ENCODE assay signal across 16 cellular contexts in the genomic region with DNA sequence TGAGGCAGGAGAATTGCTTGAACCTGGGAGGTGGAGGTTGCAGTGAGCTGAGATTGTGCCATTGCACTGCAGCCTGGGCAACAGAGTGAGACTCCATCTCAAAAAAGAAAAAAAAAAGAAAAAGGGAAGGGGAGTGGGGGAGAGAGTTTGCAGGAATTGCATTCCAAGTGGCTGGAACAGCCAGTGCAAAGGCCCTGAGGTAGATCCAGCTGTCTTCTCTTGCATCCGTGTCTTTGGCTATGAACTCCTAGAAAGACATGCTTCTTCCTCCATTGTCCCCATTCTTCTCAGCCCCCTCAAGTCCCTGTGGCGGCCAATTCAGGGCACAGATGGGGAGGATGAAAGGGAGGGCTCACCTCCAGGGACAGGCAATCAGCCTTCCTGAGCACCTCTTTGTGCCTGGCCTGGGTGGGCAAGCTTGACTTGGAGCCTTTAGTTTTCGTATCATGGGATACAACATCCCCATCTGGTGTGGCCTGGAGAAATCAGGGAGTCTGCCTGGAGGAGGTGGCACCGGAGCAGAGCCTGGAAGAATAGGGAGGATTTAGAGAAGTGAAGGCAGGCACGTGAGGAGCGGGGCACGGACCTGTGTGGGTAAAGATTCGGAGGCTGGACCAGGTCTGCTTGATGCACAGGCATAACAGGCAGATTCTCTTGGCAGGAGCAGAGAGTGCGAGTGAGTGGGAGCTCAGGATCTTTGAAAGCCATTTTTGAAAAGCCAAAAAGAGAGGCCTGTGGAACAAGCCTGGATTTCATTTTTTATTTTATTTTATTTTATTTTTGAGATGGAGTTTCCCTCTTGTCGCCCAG. TPM values are rescaled to one million over a fixed set of nuclear protein-coding genes. Genes with fewer than 3 reads are reported as not detected.
DNase-seq lines count a peak whose midpoint lies in the region; ATAC-seq and TF ChIP-seq lines count a peak whose summit lies in the region.
"Had no signal": no experiment of that assay in that cellular context is flagged by ENCODE, and none has a peak within 500 bp of the region (broad histone marks: within the 10 kb centered on the region; RNA-seq: fewer than 3 reads in every experiment).

No MANE protein-coding gene starts in this region.

- H3K9me3 ChIP-seq in IMR-90 (ENCODE audit: control insufficient read depth, insufficient read depth, low read length) = no peaks in the 10 kb centered on the region
- no peaks in the 10 kb centered on the region for H3K9me3 ChIP-seq in osteoblast (ENCODE audit: low read depth, low read length)
- no peaks in the 10 kb centered on the region for H3K9me3 ChIP-seq in lower lobe of right lung
- H3K9me3 ChIP-seq: BLaER1 had no signal

- no peak overlapping the region for H3K18ac ChIP-seq in IMR-90 (ENCODE audit: low read depth, low read length)

- no peak overlapping the region for H4K8ac ChIP-seq in IMR-90 (ENCODE audit: low read depth in 2 of 2, low read length in 2 of 2)

- intact Hi-C loops in IMR-90 (cut with micrococcal nuclease) = loop anchor here (5.0 kb wide), 1 partner anchor 120 kb away; a partner anchor contains a TSS
- intact Hi-C loops in lower lobe of right lung (cut with DNase I) = no loop called here

- POLR2A ChIA-PET in IMR-90 (lab: Charles Lee; ENCODE audit: unreplicated experiment) = no interaction called here

- H3K4ac ChIP-seq in IMR-90 (ENCODE audit: low read depth, low read length) = no peak overlapping the region

- dilution Hi-C loops in IMR-90 (cut with HindIII; ENCODE audit: low sequenced_read_pairs, unreplicated experiment) = no loop called here

- TF ChIP-seq POLR2A in IMR-90 (IDR thresholded peaks at IDR 0.05; ENCODE audit: low read depth, low read length) = no peak

- no peak overlapping the region for H3K14ac ChIP-seq in IMR-90 (replicated peaks; ENCODE audit: low read depth, low read length)

- in situ Hi-C loops in IMR-90 (cut with MboI; ENCODE audit: low sequenced_read_pairs) = no loop called here

- ATAC-seq in IMR-90 (ENCODE audit: low read depth) = no peak
- no peak for ATAC-seq in lower lobe of right lung
- ATAC-seq in HG03354 (IDR thresholded peaks at IDR 0.05; ENCODE audit: poor library complexity, severe bottlenecking, unreplicated experiment) = no peak

- peak overlapping the region; percentile 46 for H3K4me3 Mint-ChIP-seq in glutamatergic neuron (ENCODE audit: unreplicated experiment)
- no peak overlapping the region for H3K4me3 Mint-ChIP-seq in activated T-cell treated with anti-CD3 and anti-CD28 coated beads, Interleukin-2, amount 50 U/mL, for 24 hours
- H3K4me3 Mint-ChIP-seq: CD14-positive monocyte; CD4-positive, alpha-beta memory T cell had no signal

- no peaks in the 10 kb centered on the region for H3K36me3 Mint-ChIP-seq in glutamatergic neuron (ENCODE audit: unreplicated experiment)
- peaks cover 2% of the 10 kb centered on the region for H3K36me3 Mint-ChIP-seq in activated T-cell treated with anti-CD3 and anti-CD28 coated beads, Interleukin-2, amount 50 U/mL, for 24 hours (ENCODE audit: low read depth)
- H3K36me3 Mint-ChIP-seq: CD14-positive monocyte had no signal

- no peaks in the 10 kb centered on the region; the same call in 1 of the 2 replicates for H3K27me3 ChIP-seq in IMR-90 (ENCODE audit: control insufficient read depth, insufficient read depth, low read length)
- H3K27me3 ChIP-seq in osteoblast (ENCODE audit: insufficient read depth, low read length) = no peaks in the 10 kb centered on the region
- H3K27me3 ChIP-seq in lower lobe of right lung (ENCODE audit: low read depth) = peaks cover 4% of the 10 kb centered on the region
- H3K27me3 ChIP-seq: BLaER1 had no signal

- no peaks in the 10 kb centered on the region for H3K79me2 ChIP-seq in osteoblast (ENCODE audit: insufficient read depth, low read length)

- H4K91ac ChIP-seq in IMR-90 (ENCODE audit: insufficient read depth, low read depth, low read length) = no peak overlapping the region

- H3K9ac ChIP-seq in IMR-90 (ENCODE audit: low read depth, low read length) = no peak overlapping the region
- H3K9ac ChIP-seq: BLaER1 had no signal

- 94% methylated on average over 3 of the region's 10 CpGs; no CpG with 5 or more reads in 1 of the 2 experiments for WGBS in IMR-90 (ENCODE audit: extremely low coverage in 2 of 2, insufficient read length in 1 of 2), 2 experiments

- H2AFZ ChIP-seq in IMR-90 (replicated peaks; ENCODE audit: low read length, poor library complexity) (no peak overlapping the region), osteoblast (ENCODE audit: low read length) (no peak overlapping the region)

- peak overlapping the region; percentile 65 for H2AK9ac ChIP-seq in IMR-90 (replicated peaks; ENCODE audit: low read depth, low read length, poor library complexity)

- H2BK5ac ChIP-seq in IMR-90 (ENCODE audit: low read depth, low read length, poor library complexity, severe bottlenecking) = no peak overlapping the region

- H3K4me2 ChIP-seq in IMR-90 (ENCODE audit: low read depth, low read length) (no peak overlapping the region), osteoblast (ENCODE audit: insufficient read depth, low read length) (no peak overlapping the region)
- H3K4me2 ChIP-seq: BLaER1 had no signal

- H3K36me3 ChIP-seq in IMR-90 (ENCODE audit: control insufficient read depth, insufficient read depth, low read length) (no peaks in the 10 kb centered on the region), osteoblast (ENCODE audit: insufficient read depth, low read length) (no peaks in the 10 kb centered on the region), lower lobe of right lung (no peaks in the 10 kb centered on the region)
- H3K36me3 ChIP-seq: BLaER1 had no signal

- no peak overlapping the region for H2BK15ac ChIP-seq in IMR-90 (ENCODE audit: low read depth, low read length)

- peaks cover 7% of the 10 kb centered on the region for H3K4me1 Mint-ChIP-seq in glutamatergic neuron (ENCODE audit: low read depth, unreplicated experiment)
- H3K4me1 Mint-ChIP-seq in activated T-cell treated with anti-CD3 and anti-CD28 coated beads, Interleukin-2, amount 50 U/mL, for 24 hours (ENCODE audit: low read depth) = peaks cover 13% of the 10 kb centered on the region

- H3K27ac Mint-ChIP-seq in glutamatergic neuron (ENCODE audit: unreplicated experiment) = no peak overlapping the region
- no peak overlapping the region for H3K27ac Mint-ChIP-seq in activated T-cell treated with anti-CD3 and anti-CD28 coated beads, Interleukin-2, amount 50 U/mL, for 24 hours
- H3K27ac Mint-ChIP-seq: CD4-positive, alpha-beta memory T cell had no signal

- peaks cover 13% of the 10 kb centered on the region for H3K9me3 Mint-ChIP-seq in glutamatergic neuron (ENCODE audit: unreplicated experiment)
- H3K9me3 Mint-ChIP-seq in activated T-cell treated with anti-CD3 and anti-CD28 coated beads, Interleukin-2, amount 50 U/mL, for 24 hours = no peaks in the 10 kb centered on the region

- TF ChIP-seq CTCF in IMR-90 (conservative IDR thresholded peaks at IDR 0.05; ENCODE audit: low read depth, low read length) (no peak), glutamatergic neuron (IDR thresholded peaks at IDR 0.05; ENCODE audit: partially characterized antibody, unreplicated experiment) (no peak), osteoblast (IDR thresholded peaks at IDR 0.05; ENCODE audit: extremely low read depth, low read depth, low read length) (no peak), lower lobe of right lung (IDR thresholded peaks at IDR 0.05) (no peak)

- no peak overlapping the region for H3K23ac ChIP-seq in IMR-90 (ENCODE audit: low read depth, low read length)

- BruUV-seq in IMR-90 (replicated peaks; lab: Mats Ljungman, UMichigan) = no TSS peak

- H3K4me3 ChIP-seq in IMR-90 (ENCODE audit: insufficient read depth, low read depth, low read length) = no peak overlapping the region
- no peak overlapping the region for H3K4me3 ChIP-seq in osteoblast (ENCODE audit: insufficient read depth, low read length)
- no peak overlapping the region for H3K4me3 ChIP-seq in lower lobe of right lung
- H3K4me3 ChIP-seq: BLaER1 had no signal

- CTCF ChIA-PET in IMR-90 (lab: Yijun Ruan, JAX) = no interaction called here

- H3K27ac ChIP-seq in IMR-90 (ENCODE audit: insufficient read depth, low read length) (no peak overlapping the region), osteoblast (ENCODE audit: low read depth, low read length) (no peak overlapping the region), lower lobe of right lung (no peak overlapping the region)
- H3K27ac ChIP-seq: BLaER1 had no signal

- peaks cover 4% of the 10 kb centered on the region; the same call in 1 of the 2 replicates for H3K9me1 ChIP-seq in IMR-90 (ENCODE audit: insufficient read depth, low read length)

- no peak for DNase-seq in IMR-90
- DNase-seq in glutamatergic neuron = no peak
- DNase-seq in osteoblast (ENCODE audit: insufficient read length, low spot score, missing footprints) = peak; percentile 15
- DNase-seq in lower lobe of right lung = no peak
- no peak for DNase-seq in activated T-cell treated with anti-CD3 and anti-CD28 coated beads, Interleukin-2, amount 50 U/mL, for 24 hours
- DNase-seq: CD4-positive, alpha-beta memory T cell; DMS153; DMS79; GDM1; GOT3; H7 had no signal

- H2BK120ac ChIP-seq in IMR-90 (ENCODE audit: low read depth, low read length) = no peak overlapping the region

- no peak overlapping the region for H3K56ac ChIP-seq in IMR-90 (ENCODE audit: extremely low read depth, insufficient read depth, low read length)

- no peak for TF ChIP-seq RAD21 in IMR-90 (IDR thresholded peaks at IDR 0.05; ENCODE audit: low read length)

- peaks cover 0 to 2% of the 10 kb centered on the region in 2 experiments; a peak in 2 of 4 replicates for H3K79me1 ChIP-seq in IMR-90 (ENCODE audit: low read depth in 1 of 2, low read length in 2 of 2)

- no peak overlapping the region for H2AK5ac ChIP-seq in IMR-90 (ENCODE audit: low read depth, low read length)

- H3K27me3 Mint-ChIP-seq in glutamatergic neuron (ENCODE audit: unreplicated experiment) = peaks cover 12% of the 10 kb centered on the region
- no peaks in the 10 kb centered on the region for H3K27me3 Mint-ChIP-seq in activated T-cell treated with anti-CD3 and anti-CD28 coated beads, Interleukin-2, amount 50 U/mL, for 24 hours
- H3K27me3 Mint-ChIP-seq: CD4-positive, alpha-beta memory T cell had no signal

- H2BK20ac ChIP-seq in IMR-90 (ENCODE audit: low read depth, low read length) = no peak overlapping the region

- 0 out of 2 replicates have a peak, but pooled peaks cover 1% of the 10 kb centered on the region for H3K4me1 ChIP-seq in IMR-90 (ENCODE audit: control insufficient read depth, insufficient read depth, low read length)
- peaks cover 6% of the 10 kb centered on the region for H3K4me1 ChIP-seq in osteoblast (ENCODE audit: insufficient read depth, low read length)
- H3K4me1 ChIP-seq in lower lobe of right lung = peaks cover 18% of the 10 kb centered on the region

- H4K5ac ChIP-seq in IMR-90 (ENCODE audit: low read depth, low read length) = no peak overlapping the region

- H4K20me1 ChIP-seq in IMR-90 (ENCODE audit: insufficient read depth, low read length) (no peaks in the 10 kb centered on the region), osteoblast (ENCODE audit: insufficient read depth, low read length) (no peaks in the 10 kb centered on the region)
- H4K20me1 ChIP-seq: BLaER1 had no signal

RNA-seq across cellular contexts. Expression of a gene that starts 5.0 kb away (rescaled TPM):
- 0.18 and 0.28 TPM in 2 replicates for total RNA-seq in IMR-90 (2012; rRNA removed)
- polyA plus RNA-seq in IMR-90 (2012; rRNA removed) = 0.21 and 0.29 TPM in 2 replicates
- 0.36 and 0.49 TPM in 2 replicates for polyA plus RNA-seq in IMR-90 (2012; cell fraction: cytosol; rRNA removed)
- polyA plus RNA-seq in IMR-90 (2012; cell fraction: nucleus; rRNA removed; ENCODE audit: low replicate concordance) = 2.2 and 2.3 TPM in 2 replicates
- 6.1 TPM for total RNA-seq in glutamatergic neuron (ENCODE audit: unreplicated experiment)
- 0.29 and 0.72 TPM in 2 replicates for total RNA-seq in osteoblast
- 1.9 TPM for total RNA-seq in lower lobe of right lung

RNA-seq across cellular contexts. Expression of a gene that starts 5.2 kb away (rescaled TPM):
- total RNA-seq in IMR-90 (2012; rRNA removed) (3.9 and 6.1 TPM in 2 replicates), glutamatergic neuron (ENCODE audit: unreplicated experiment) (48.3 TPM), osteoblast (8.3 and 16.3 TPM in 2 replicates), lower lobe of right lung (18.1 TPM)
- polyA plus RNA-seq in IMR-90 (2012; rRNA removed) = 25.3 and 31.6 TPM in 2 replicates
- 18.1 and 26.8 TPM in 2 replicates for polyA plus RNA-seq in IMR-90 (2012; cell fraction: cytosol; rRNA removed)
- polyA plus RNA-seq in IMR-90 (2012; cell fraction: nucleus; rRNA removed; ENCODE audit: low replicate concordance) = 58.7 and 204 TPM in 2 replicates

RNA-seq across cellular contexts. Expression of a gene that starts 34.1 kb away (rescaled TPM):
- total RNA-seq in IMR-90 (2012; rRNA removed) (not detected in 2 replicates), glutamatergic neuron (ENCODE audit: unreplicated experiment) (not detected), osteoblast (not detected in 2 replicates), lower lobe of right lung (not detected)
- not detected in 2 replicates for polyA plus RNA-seq in IMR-90 (2012; rRNA removed)
- not detected in 2 replicates for polyA plus RNA-seq in IMR-90 (2012; cell fraction: cytosol; rRNA removed)
- polyA plus RNA-seq in IMR-90 (2012; cell fraction: nucleus; rRNA removed; ENCODE audit: low replicate concordance) = not detected in 2 replicates
- total RNA-seq: A673; CD4-positive, alpha-beta memory T cell; H7 had no signal
- polyA plus RNA-seq: AG04450; CD14-positive monocyte; CD4-positive, alpha-beta memory T cell had no signal

RNA-seq across cellular contexts. Expression of a gene that starts 41.8 kb away (rescaled TPM):
- total RNA-seq in IMR-90 (2012; rRNA removed) = 0.28 and 0.36 TPM in 2 replicates
- polyA plus RNA-seq in IMR-90 (2012; rRNA removed) = 2.7 and 3.0 TPM in 2 replicates
- 2.8 and 6.8 TPM in 2 replicates for polyA plus RNA-seq in IMR-90 (2012; cell fraction: cytosol; rRNA removed)
- polyA plus RNA-seq in IMR-90 (2012; cell fraction: nucleus; rRNA removed; ENCODE audit: low replicate concordance) = 2.5 and 2.7 TPM in 2 replicates
- total RNA-seq in glutamatergic neuron (ENCODE audit: unreplicated experiment) = not detected
- total RNA-seq in osteoblast = not detected in 2 replicates
- 1.7 TPM for total RNA-seq in lower lobe of right lung
- total RNA-seq: CD4-positive, alpha-beta memory T cell had no signal

RNA-seq across cellular contexts. Expression of a gene that starts 59.4 kb away (rescaled TPM):
- total RNA-seq in IMR-90 (2012; rRNA removed) (15.6 and 20.3 TPM in 2 replicates), glutamatergic neuron (ENCODE audit: unreplicated experiment) (18.7 TPM), osteoblast (15.3 and 17.0 TPM in 2 replicates), lower lobe of right lung (16.7 TPM)
- 18.8 and 18.9 TPM in 2 replicates for polyA plus RNA-seq in IMR-90 (2012; rRNA removed)
- polyA plus RNA-seq in IMR-90 (2012; cell fraction: cytosol; rRNA removed) = 19.0 and 22.4 TPM in 2 replicates
- polyA plus RNA-seq in IMR-90 (2012; cell fraction: nucleus; rRNA removed; ENCODE audit: low replicate concordance) = 14.6 and 17.9 TPM in 2 replicates
